Comparison of ENCODE assay signal across 34 cellular contexts in genomic region chr5:61896811-61897210, GRCh38.
"Had no signal": no experiment of that assay in that cellular context is flagged by ENCODE, and none has a peak within 500 bp of the region (broad histone marks: within the 10 kb centered on the region; RNA-seq: fewer than 3 reads in every experiment).

No MANE protein-coding gene starts in this region.

- H3K27me3 ChIP-seq: MG63 had no signal

- H3K4me3 ChIP-seq: MG63 had no signal

- H3K36me3 ChIP-seq: MG63 had no signal

- DNase-seq: Karpas-422, Kasumi-1, MG63, MM.1S, MV-4-11, NCI-H1048, NCI-H1092, NCI-H1092 treated with DMSO at 0.1 percent for 48 hours, NCI-H1105, NCI-H1105 treated with DMSO at 0.1 percent for 48 hours, NCI-H1417, NCI-H1417 treated with DMSO at 0.1 percent for 48 hours, NCI-H1436, NCI-H1436 treated with DMSO at 0.1 percent for 48 hours, NCI-H146, NCI-H1694, NCI-H1694 treated with DMSO at 0.1 percent for 48 hours, NCI-H187, NCI-H187 treated with DMSO at 0.1 percent for 48 hours, NCI-H1930, NCI-H2029, NCI-H2029 treated with DMSO at 0.1 percent for 48 hours, NCI-H2081, NCI-H2081 treated with DMSO at 0.1 percent for 48 hours, NCI-H2107, NCI-H2171, NCI-H2171 treated with DMSO at 0.1 percent for 48 hours, NCI-H2227 treated with DMSO at 0.1 percent for 48 hours, NCI-H226, NCI-H345, NCI-H446, NCI-H446 treated with DMSO at 0.1 percent for 48 hours, NCI-H510A, NCI-H510A treated with DMSO at 0.1 percent for 48 hours had no signal
